ENCODE assay signal across 2 cellular contexts in the genomic region with DNA sequence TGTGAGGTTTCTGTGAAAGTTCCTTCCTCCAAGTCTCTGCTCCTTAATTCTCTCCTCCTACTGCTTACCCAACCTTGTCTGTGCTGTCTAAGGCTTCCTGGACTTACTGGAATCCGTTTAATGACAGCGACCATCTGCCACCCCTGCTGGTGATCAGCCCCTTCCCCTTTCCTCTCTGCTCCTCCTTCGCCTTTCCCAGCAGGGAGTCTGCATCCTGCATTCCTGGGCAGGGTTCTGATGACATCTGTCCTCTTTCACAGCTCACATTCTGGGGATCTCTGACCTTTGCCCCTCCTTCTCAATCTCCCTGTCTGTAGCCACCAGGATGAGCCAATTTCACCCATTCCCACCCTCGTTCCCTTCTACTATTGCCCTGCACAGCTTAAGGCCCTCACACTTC.
TF ChIP-seq lines count a peak whose summit lies in the region.

No MANE protein-coding gene starts in this region.

TF ChIP-seq in IMR-90, 13 proteins besides CTCF, POLR2A, EP300 and RAD21:
- TF ChIP-seq, protein P1, sequence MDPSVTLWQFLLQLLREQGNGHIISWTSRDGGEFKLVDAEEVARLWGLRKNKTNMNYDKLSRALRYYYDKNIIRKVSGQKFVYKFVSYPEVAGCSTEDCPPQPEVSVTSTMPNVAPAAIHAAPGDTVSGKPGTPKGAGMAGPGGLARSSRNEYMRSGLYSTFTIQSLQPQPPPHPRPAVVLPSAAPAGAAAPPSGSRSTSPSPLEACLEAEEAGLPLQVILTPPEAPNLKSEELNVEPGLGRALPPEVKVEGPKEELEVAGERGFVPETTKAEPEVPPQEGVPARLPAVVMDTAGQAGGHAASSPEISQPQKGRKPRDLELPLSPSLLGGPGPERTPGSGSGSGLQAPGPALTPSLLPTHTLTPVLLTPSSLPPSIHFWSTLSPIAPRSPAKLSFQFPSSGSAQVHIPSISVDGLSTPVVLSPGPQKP (IDR thresholded peaks at IDR 0.05; ENCODE audit: borderline replicate concordance, low read depth, low read length) = no peak
- TF ChIP-seq CHD1 (IDR thresholded peaks at IDR 0.05; ENCODE audit: low read depth, low read length) (no peak), BHLHE40 (IDR thresholded peaks at IDR 0.05; ENCODE audit: low read depth, low read length) (no peak), NFE2L2 (IDR thresholded peaks at IDR 0.05; ENCODE audit: low read depth, low read length) (no peak)

TF ChIP-seq in WTC11, 78 proteins besides CTCF, POLR2A, EP300 and RAD21 (continued from another document):
- TF ChIP-seq ZNF317 (CRISPR knock-in tag; IDR thresholded peaks at IDR 0.05; ENCODE audit: borderline replicate concordance, low read depth) = no peak
- no peak for TF ChIP-seq ZNF512 (CRISPR knock-in tag; IDR thresholded peaks at IDR 0.05; ENCODE audit: borderline replicate concordance)
- TF ChIP-seq, protein P2, sequence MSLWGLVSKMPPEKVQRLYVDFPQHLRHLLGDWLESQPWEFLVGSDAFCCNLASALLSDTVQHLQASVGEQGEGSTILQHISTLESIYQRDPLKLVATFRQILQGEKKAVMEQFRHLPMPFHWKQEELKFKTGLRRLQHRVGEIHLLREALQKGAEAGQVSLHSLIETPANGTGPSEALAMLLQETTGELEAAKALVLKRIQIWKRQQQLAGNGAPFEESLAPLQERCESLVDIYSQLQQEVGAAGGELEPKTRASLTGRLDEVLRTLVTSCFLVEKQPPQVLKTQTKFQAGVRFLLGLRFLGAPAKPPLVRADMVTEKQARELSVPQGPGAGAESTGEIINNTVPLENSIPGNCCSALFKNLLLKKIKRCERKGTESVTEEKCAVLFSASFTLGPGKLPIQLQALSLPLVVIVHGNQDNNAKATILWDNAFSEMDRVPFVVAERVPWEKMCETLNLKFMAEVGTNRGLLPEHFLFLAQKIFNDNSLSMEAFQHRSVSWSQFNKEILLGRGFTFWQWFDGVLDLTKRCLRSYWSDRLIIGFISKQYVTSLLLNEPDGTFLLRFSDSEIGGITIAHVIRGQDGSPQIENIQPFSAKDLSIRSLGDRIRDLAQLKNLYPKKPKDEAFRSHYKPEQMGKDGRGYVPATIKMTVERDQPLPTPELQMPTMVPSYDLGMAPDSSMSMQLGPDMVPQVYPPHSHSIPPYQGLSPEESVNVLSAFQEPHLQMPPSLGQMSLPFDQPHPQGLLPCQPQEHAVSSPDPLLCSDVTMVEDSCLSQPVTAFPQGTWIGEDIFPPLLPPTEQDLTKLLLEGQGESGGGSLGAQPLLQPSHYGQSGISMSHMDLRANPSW (CRISPR knock-in tag; conservative IDR thresholded peaks at IDR 0.05; ENCODE audit: low read depth) = no peak
- TF ChIP-seq ZNF138 (CRISPR knock-in tag; conservative IDR thresholded peaks at IDR 0.05) = no peak
- TF ChIP-seq FOXP1 (CRISPR knock-in tag; IDR thresholded peaks at IDR 0.05; ENCODE audit: borderline replicate concordance) = no peak
- TF ChIP-seq SMAD4 (CRISPR knock-in tag; IDR thresholded peaks at IDR 0.05) = no peak
- TF ChIP-seq NFE2L1 (CRISPR knock-in tag; IDR thresholded peaks at IDR 0.05) = no peak
- no peak for TF ChIP-seq GRHL2 (CRISPR knock-in tag; IDR thresholded peaks at IDR 0.05; ENCODE audit: insufficient replicate concordance, severe bottlenecking)
- TF ChIP-seq HMGXB4 (CRISPR knock-in tag; IDR thresholded peaks at IDR 0.05) = no peak
- TF ChIP-seq ZBTB43 (CRISPR knock-in tag; IDR thresholded peaks at IDR 0.05) = no peak
